In the genomic region with DNA sequence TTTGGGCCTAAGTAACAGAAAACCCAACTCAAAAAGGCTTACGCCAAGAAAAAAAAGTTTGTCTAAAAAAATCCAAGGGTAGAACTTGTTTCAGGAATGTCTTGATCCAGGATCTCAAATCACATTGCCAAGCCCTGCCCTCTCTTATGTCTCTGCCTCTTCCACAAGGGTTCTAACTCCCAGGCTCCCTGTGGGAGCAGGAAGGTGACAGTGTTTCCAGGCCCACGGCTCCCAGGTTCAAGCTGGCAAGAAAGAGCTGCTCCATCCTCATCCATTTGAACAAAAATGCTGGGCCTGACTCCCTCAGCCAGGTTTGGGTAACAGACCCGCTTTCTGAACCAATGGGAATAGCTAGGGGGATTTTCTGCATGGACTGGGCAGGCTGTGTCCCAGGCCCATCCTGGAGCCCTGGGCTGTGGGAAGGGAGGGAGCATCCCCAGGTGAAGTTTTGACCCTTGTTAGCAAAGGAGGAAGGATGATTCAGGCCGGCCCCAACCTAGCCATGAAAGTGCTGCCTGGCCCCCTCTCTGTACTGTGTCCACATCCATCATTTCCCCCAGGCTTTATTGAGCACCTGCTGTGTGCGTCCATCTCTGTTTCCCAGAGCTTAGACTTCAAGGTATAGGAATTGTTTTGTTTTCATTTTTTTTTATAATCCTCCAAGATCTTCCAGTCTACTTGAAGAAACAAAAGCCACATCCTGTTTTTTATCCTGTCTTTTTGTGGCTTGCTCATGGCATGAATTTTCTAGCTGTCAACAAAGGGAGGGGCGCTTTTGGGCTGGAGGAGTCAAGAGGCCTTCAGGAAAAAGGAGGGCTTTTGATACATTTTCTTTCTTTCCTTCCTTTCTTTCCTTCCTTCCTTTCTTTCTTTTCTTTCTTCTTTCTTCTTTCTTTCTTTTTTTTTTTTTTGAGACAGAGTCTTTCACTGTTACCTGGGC, we compare ENCODE assay signal across 15 cellular contexts.
DNase-seq lines count a peak whose midpoint lies in the region; ATAC-seq and TF ChIP-seq lines count a peak whose summit lies in the region.
"Had no signal": no experiment of that assay in that cellular context is flagged by ENCODE, and none has a peak within 500 bp of the region (broad histone marks: within the 10 kb centered on the region; RNA-seq: fewer than 3 reads in every experiment).

No MANE protein-coding gene starts in this region.

- H3K4me3 ChIP-seq in PC-9 (no peak overlapping the region), esophagus (ENCODE audit: low read depth in 1 of 2, low read length in 2 of 2) (no peak overlapping the region), trophoblast cell (ENCODE audit: low read depth, low read length) (no peak overlapping the region)

- peak overlapping the region; percentile 55 for H2BK5ac ChIP-seq in trophoblast cell (ENCODE audit: low read depth, low read length, poor library complexity)

- WGBS in esophagus, 2 donors: 77 to 84% methylated on average over 6 of the region's 6 CpGs
- WGBS in trophoblast cell (ENCODE audit: extremely low coverage, insufficient coverage, insufficient read length): no CpG with 5 or more reads among the region's 6 CpGs

- H3K79me1 ChIP-seq in trophoblast cell (ENCODE audit: low read length): peaks cover 5% of the 10 kb centered on the region

- H3K4ac ChIP-seq in trophoblast cell (ENCODE audit: low read depth, low read length): peak overlapping the region; percentile 42

- no peak for ATAC-seq in GM19455 (IDR thresholded peaks at IDR 0.05; ENCODE audit: unreplicated experiment)
- no peak for ATAC-seq in activated T-cell treated with anti-CD3 and anti-CD28 coated beads, Interleukin-2, amount 50 U/mL, for 4 hours
- ATAC-seq: activated naive CD4-positive, alpha-beta T cell treated with anti-CD3 and anti-CD28 coated beads, Interleukin-2, amount 50 U/mL, for 72 hours; natural killer cell treated with Interleukin-12 subunit alpha and Interleukin-12 subunit beta and Interleukin-15 and Interleukin-18, amount 100 ng/mL, for 72 hours had no signal

- H3K79me2 ChIP-seq in PC-9 (ENCODE audit: low read depth) (no peaks in the 10 kb centered on the region), trophoblast cell (ENCODE audit: control insufficient read depth, insufficient read depth, low read length, poor library complexity) (no peaks in the 10 kb centered on the region)

- no peak overlapping the region for H3K23ac ChIP-seq in trophoblast cell (ENCODE audit: low read length)

- H4K8ac ChIP-seq in trophoblast cell (ENCODE audit: low read depth, low read length): peak overlapping the region; percentile 61

- H3K9me3 ChIP-seq in PC-9 (ENCODE audit: insufficient read depth, low read depth) (no peaks in the 10 kb centered on the region), esophagus (ENCODE audit: control insufficient read depth in 2 of 2, insufficient read depth in 1 of 2, low read depth in 1 of 2, low read length in 1 of 2) (no peaks in the 10 kb centered on the region), trophoblast cell (ENCODE audit: insufficient read depth, low read depth, low read length) (peaks cover 2% of the 10 kb centered on the region)

- H3K27ac ChIP-seq in PC-9 (peak overlapping the region; percentile 96), esophagus (ENCODE audit: low read depth in 2 of 2, low read length in 1 of 2) (peak overlapping the region; percentile 0 to 80), trophoblast cell (ENCODE audit: low read depth, low read length) (peak overlapping the region; percentile 21)
- H3K27ac ChIP-seq: KMS-11 had no signal

- peak overlapping the region; percentile 69 for H3K14ac ChIP-seq in trophoblast cell (ENCODE audit: low read length)

- H3K9ac ChIP-seq in trophoblast cell (ENCODE audit: low read length): no peak overlapping the region
- H3K9ac ChIP-seq: KMS-11 had no signal

- H4K20me1 ChIP-seq in PC-9 (ENCODE audit: insufficient read depth): no peaks in the 10 kb centered on the region

- POLR2A ChIA-PET in PC-9 (lab: Charles Lee; ENCODE audit: unreplicated experiment): interaction anchor here (0.6 kb wide), 1 partner anchor 77 kb away, joined by 5 read pairs; no protein-coding TSS in a partner anchor

- peak overlapping the region; percentile 71 for H2BK120ac ChIP-seq in trophoblast cell (ENCODE audit: insufficient read depth, low read length, poor library complexity)

- H3K4me1 ChIP-seq in PC-9 (replicated peaks; ENCODE audit: insufficient read depth): peaks cover 42% of the 10 kb centered on the region
- peaks cover 0 to 2% of the 10 kb centered on the region in 2 donors for H3K4me1 ChIP-seq in esophagus (ENCODE audit: control insufficient read depth in 2 of 2, insufficient read depth in 2 of 2, low read length in 1 of 2)
- H3K4me1 ChIP-seq in trophoblast cell (ENCODE audit: control insufficient read depth in 1 of 2, insufficient read depth in 2 of 2, low read length in 2 of 2): peaks cover 3 to 9% of the 10 kb centered on the region in 2 experiments

- TF ChIP-seq CTCF in PC-9 (conservative IDR thresholded peaks at IDR 0.05): no peak

- H3K4me2 ChIP-seq in PC-9: peak overlapping the region; percentile 24
- H3K4me2 ChIP-seq in trophoblast cell (ENCODE audit: low read length): no peak overlapping the region
- H3K4me2 ChIP-seq: KMS-11 had no signal

- no peaks in the 10 kb centered on the region for H3K9me2 ChIP-seq in PC-9 (ENCODE audit: insufficient read depth)

- peaks cover 45% of the 10 kb centered on the region for H3F3A ChIP-seq in PC-9 (ENCODE audit: insufficient read depth, low read depth)

- H2AK5ac ChIP-seq in trophoblast cell (ENCODE audit: low read length): peak overlapping the region; percentile 51

- peak overlapping the region; percentile 90 for H2BK12ac ChIP-seq in trophoblast cell (ENCODE audit: low read length)

- peak overlapping the region; percentile 75 for H4K91ac ChIP-seq in trophoblast cell (ENCODE audit: low read depth, low read length)

- no peaks in the 10 kb centered on the region for H3K27me3 Mint-ChIP-seq in activated T-cell treated with anti-CD3 and anti-CD28 coated beads, Interleukin-2, amount 50 U/mL, for 4 hours (ENCODE audit: low read depth)

- TSS peak; percentile 84 for BruUV-seq in PC-9 (replicated peaks; lab: Mats Ljungman, UMichigan)

- DNase-seq in Daoy (ENCODE audit: low read depth) (peak; percentile 29), PC-9 (peak; percentile 19 to 47), trophoblast cell (no peak), NCI-H146 (lab: John Stamatoyannopoulos, UW) (no peak), T1000 (lab: John Stamatoyannopoulos, UW) (no peak)
- no peak for DNase-seq in activated T-cell treated with anti-CD3 and anti-CD28 coated beads, Interleukin-2, amount 50 U/mL, for 4 hours
- DNase-seq: cortex of kidney; NCI-H2081 treated with DMSO at 0.1 percent for 48 hours; stimulated activated CD4-positive, alpha-beta T cell treated with anti-CD3 and anti-CD28 coated beads, Interleukin-12 subunit alpha, Interleukin-12 subunit beta, amount 100 ng/mL, for 4 hours had no signal

- no peak overlapping the region for H4K12ac ChIP-seq in trophoblast cell (ENCODE audit: low read depth, low read length)

- no peaks in the 10 kb centered on the region for H3K9me3 Mint-ChIP-seq in activated T-cell treated with anti-CD3 and anti-CD28 coated beads, Interleukin-2, amount 50 U/mL, for 4 hours
- H3K9me3 Mint-ChIP-seq: activated naive CD4-positive, alpha-beta T cell treated with anti-CD3 and anti-CD28 coated beads, Interleukin-2, amount 50 U/mL, for 72 hours; natural killer cell treated with Interleukin-12 subunit alpha and Interleukin-12 subunit beta and Interleukin-15 and Interleukin-18, amount 100 ng/mL, for 72 hours had no signal

- no peak overlapping the region for H2AFZ ChIP-seq in PC-9
- H2AFZ ChIP-seq in trophoblast cell (ENCODE audit: insufficient read depth, low read length, poor library complexity): no peak overlapping the region

- H3K36me3 ChIP-seq in PC-9 (ENCODE audit: low read depth) (no peaks in the 10 kb centered on the region), esophagus (ENCODE audit: control insufficient read depth in 2 of 2, insufficient read depth in 2 of 2, low read length in 1 of 2) (no peaks in the 10 kb centered on the region), trophoblast cell (ENCODE audit: control insufficient read depth in 1 of 2, insufficient read depth in 2 of 2, low read length in 2 of 2) (no peaks in the 10 kb centered on the region)

- no peaks in the 10 kb centered on the region for H3K27me3 ChIP-seq in PC-9 (ENCODE audit: insufficient read depth, low read depth)
- no peaks in the 10 kb centered on the region for H3K27me3 ChIP-seq in esophagus (ENCODE audit: control insufficient read depth in 1 of 2, insufficient read depth in 2 of 2, low read length in 2 of 2)
- no peaks in the 10 kb centered on the region for H3K27me3 ChIP-seq in trophoblast cell (ENCODE audit: insufficient read depth, low read length)

- CTCF ChIA-PET in PC-9 (lab: Charles Lee): interaction anchor here (0.6 kb wide), 1 partner anchor 238 kb away, joined by 4 read pairs; no protein-coding TSS in a partner anchor

- no peaks in the 10 kb centered on the region for H3K36me3 Mint-ChIP-seq in activated T-cell treated with anti-CD3 and anti-CD28 coated beads, Interleukin-2, amount 50 U/mL, for 4 hours (ENCODE audit: insufficient read depth)
- H3K36me3 Mint-ChIP-seq: activated naive CD4-positive, alpha-beta T cell treated with anti-CD3 and anti-CD28 coated beads, Interleukin-2, amount 50 U/mL, for 72 hours; CD14-positive monocyte; natural killer cell treated with Interleukin-12 subunit alpha and Interleukin-12 subunit beta and Interleukin-15 and Interleukin-18, amount 100 ng/mL, for 72 hours had no signal

- intact Hi-C loops in PC-9 (cut with micrococcal nuclease; ENCODE audit: unreplicated experiment): loop anchor here (1.0 to 5.0 kb wide), 6 partner anchors 15 to 648 kb away; no protein-coding TSS in a partner anchor

- no peaks in the 10 kb centered on the region for H3K4me1 Mint-ChIP-seq in activated T-cell treated with anti-CD3 and anti-CD28 coated beads, Interleukin-2, amount 50 U/mL, for 4 hours (ENCODE audit: low read depth)

- peak overlapping the region; percentile 66 for H3K18ac ChIP-seq in trophoblast cell (ENCODE audit: low read length)

- no peak overlapping the region for H3K4me3 Mint-ChIP-seq in activated T-cell treated with anti-CD3 and anti-CD28 coated beads, Interleukin-2, amount 50 U/mL, for 4 hours
- H3K4me3 Mint-ChIP-seq: CD14-positive monocyte; natural killer cell treated with Interleukin-12 subunit alpha and Interleukin-12 subunit beta and Interleukin-15 and Interleukin-18, amount 100 ng/mL, for 72 hours had no signal

Comparison
In these comparisons a context has a peak if more than half of its experiments do, and no peak if none do; other contexts are left out.
1. DNase-seq: peak in Daoy (single experiment) and PC-9 (2 of 2); none in trophoblast cell (0 of 2), NCI-H146 (single experiment), activated T-cell treated with anti-CD3 and anti-CD28 coated beads, Interleukin-2, amount 50 U/mL, for 4 hours (single experiment) and T1000 (single experiment).
2. H3K27ac ChIP-seq: peak in every context shown above with its lines; median percentile 96 in PC-9; 40 in esophagus; 21 in trophoblast cell.